Comparison of ENCODE assay signal across 29 cellular contexts in the genomic region with DNA sequence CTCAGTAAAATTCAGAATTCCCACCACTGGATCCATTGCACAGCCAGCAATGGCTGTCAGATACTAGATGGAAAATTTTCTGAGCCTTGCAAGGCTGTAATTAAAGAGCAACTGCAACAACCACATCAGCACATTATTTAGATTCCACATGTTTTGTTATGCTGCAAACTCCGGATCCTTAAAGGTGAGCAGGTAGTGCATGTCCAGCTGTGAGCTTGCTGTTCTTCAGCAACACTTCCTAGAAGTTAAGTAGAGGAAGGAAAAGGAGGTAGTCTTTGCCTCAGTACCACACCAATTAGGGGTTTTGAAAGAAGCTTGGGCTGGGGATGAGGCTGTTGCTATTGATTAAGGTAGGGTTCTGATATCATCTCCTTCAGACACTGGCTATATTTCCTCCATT.
"Had no signal": no experiment of that assay in that cellular context is flagged by ENCODE, and none has a peak within 500 bp of the region (broad histone marks: within the 10 kb centered on the region; RNA-seq: fewer than 3 reads in every experiment).

No MANE protein-coding gene starts in this region.

- H3K27ac ChIP-seq: adrenal gland, body of pancreas, epithelial cell of prostate, esophagus squamous epithelium, gastroesophageal sphincter, heart right ventricle had no signal

- ATAC-seq: activated naive CD8-positive, alpha-beta T cell treated with anti-CD3 and anti-CD28 coated beads, Interleukin-2, amount 50 U/mL, for 24 hours; activated T-cell treated with anti-CD3 and anti-CD28 coated beads, Interleukin-2, amount 50 U/mL, for 4 hours; body of pancreas; gastroesophageal sphincter; heart right ventricle had no signal

- H3K27ac Mint-ChIP-seq: activated CD4-positive, alpha-beta memory T cell treated with anti-CD3 and anti-CD28 coated beads, Interleukin-2, amount 10 ng/mL, durations not matched to agents 7 days and 5 days; activated CD4-positive, alpha-beta T cell treated with anti-CD3 and anti-CD28 coated beads, Interleukin-2, amount 10 ng/mL, durations not matched to agents 7 days and 5 days; activated naive CD4-positive, alpha-beta T cell treated with anti-CD3 and anti-CD28 coated beads for 36 hours; activated naive CD4-positive, alpha-beta T cell treated with anti-CD3 and anti-CD28 coated beads, Interleukin-2, amount 50 U/mL, for 24 hours; activated naive CD8-positive, alpha-beta T cell treated with anti-CD3 and anti-CD28 coated beads for 36 hours; activated naive CD8-positive, alpha-beta T cell treated with anti-CD3 and anti-CD28 coated beads, Interleukin-2, amount 50 U/mL, for 24 hours; activated T-helper 2 cell treated with anti-CD3 and anti-CD28 coated beads, Interferon-gamma antibody, Interleukin-2, Interleukin-4, amounts not matched to agents 10 μg/mL and 5 μg/mL and 100 μg/mL, durations not matched to agents 14 hours and 24 hours and 36 hours had no signal

- H3K9me3 Mint-ChIP-seq: activated naive CD4-positive, alpha-beta T cell treated with anti-CD3 and anti-CD28 coated beads for 36 hours; activated naive CD4-positive, alpha-beta T cell treated with anti-CD3 and anti-CD28 coated beads, Interleukin-2, amount 50 U/mL, for 24 hours; activated naive CD8-positive, alpha-beta T cell treated with anti-CD3 and anti-CD28 coated beads for 36 hours; activated naive CD8-positive, alpha-beta T cell treated with anti-CD3 and anti-CD28 coated beads, Interleukin-2, amount 50 U/mL, for 24 hours; activated T-cell treated with anti-CD3 and anti-CD28 coated beads, Interleukin-2, amount 50 U/mL, for 4 hours; activated T-helper 2 cell treated with anti-CD3 and anti-CD28 coated beads, Interferon-gamma antibody, Interleukin-2, Interleukin-4, amounts not matched to agents 10 μg/mL and 5 μg/mL and 100 μg/mL, durations not matched to agents 14 hours and 24 hours and 36 hours had no signal

- H3K9me3 ChIP-seq: adrenal gland, body of pancreas, esophagus squamous epithelium, gastroesophageal sphincter, heart right ventricle had no signal

- H3K4me1 ChIP-seq: adrenal gland had no signal

- DNase-seq: activated CD4-positive, alpha-beta memory T cell treated with anti-CD3 and anti-CD28 coated beads, Interleukin-2, amount 10 ng/mL, durations not matched to agents 7 days and 5 days; activated CD4-positive, alpha-beta T cell treated with anti-CD3 and anti-CD28 coated beads for 1 hour; activated CD4-positive, alpha-beta T cell treated with anti-CD3 and anti-CD28 coated beads for 4 hours; activated CD4-positive, alpha-beta T cell treated with anti-CD3 and anti-CD28 coated beads, Interleukin-2, amount 10 ng/mL, durations not matched to agents 7 days and 5 days; activated CD4-positive, alpha-beta T cell treated with anti-CD3 and anti-CD28 coated beads, Interleukin-2, amount 50 U/mL, for 4 hours; activated effector memory CD4-positive, alpha-beta T cell treated with anti-CD3 and anti-CD28 coated beads, Interleukin-2, amount 50 U/mL, for 16 hours; activated naive CD4-positive, alpha-beta T cell treated with anti-CD3 and anti-CD28 coated beads for 36 hours; activated naive CD8-positive, alpha-beta T cell treated with anti-CD3 and anti-CD28 coated beads for 36 hours; activated naive CD8-positive, alpha-beta T cell treated with anti-CD3 and anti-CD28 coated beads, Interleukin-2, amount 50 U/mL, for 24 hours; activated T-cell treated with anti-CD3 and anti-CD28 coated beads, Interleukin-2, amount 50 U/mL, for 4 hours; adrenal gland; amygdala; aorta; body of pancreas; caudate nucleus; cortex of kidney; dermis blood vessel endothelial cell; effector CD8-positive, alpha-beta T cell; esophagus squamous epithelium; foreskin melanocyte; heart right ventricle; T-helper 2 cell had no signal

- H3K27me3 Mint-ChIP-seq: activated CD4-positive, alpha-beta memory T cell treated with anti-CD3 and anti-CD28 coated beads, Interleukin-2, amount 10 ng/mL, durations not matched to agents 7 days and 5 days; activated CD4-positive, alpha-beta T cell treated with anti-CD3 and anti-CD28 coated beads, Interleukin-2, amount 10 ng/mL, durations not matched to agents 7 days and 5 days; activated naive CD4-positive, alpha-beta T cell treated with anti-CD3 and anti-CD28 coated beads, Interleukin-2, amount 50 U/mL, for 24 hours; activated naive CD8-positive, alpha-beta T cell treated with anti-CD3 and anti-CD28 coated beads for 36 hours; activated naive CD8-positive, alpha-beta T cell treated with anti-CD3 and anti-CD28 coated beads, Interleukin-2, amount 50 U/mL, for 24 hours had no signal

- FAIRE-seq: colon, endometrium, endothelial cell of umbilical vein had no signal

- H3K27me3 ChIP-seq: adrenal gland, body of pancreas, esophagus squamous epithelium, gastroesophageal sphincter, heart right ventricle had no signal

- H3K36me3 ChIP-seq: adrenal gland had no signal

- H3K4me3 Mint-ChIP-seq: activated CD4-positive, alpha-beta memory T cell treated with anti-CD3 and anti-CD28 coated beads, Interleukin-2, amount 10 ng/mL, durations not matched to agents 7 days and 5 days; activated CD4-positive, alpha-beta T cell treated with anti-CD3 and anti-CD28 coated beads, Interleukin-2, amount 10 ng/mL, durations not matched to agents 7 days and 5 days; activated naive CD4-positive, alpha-beta T cell treated with anti-CD3 and anti-CD28 coated beads for 36 hours; activated naive CD4-positive, alpha-beta T cell treated with anti-CD3 and anti-CD28 coated beads, Interleukin-2, amount 50 U/mL, for 24 hours; activated naive CD8-positive, alpha-beta T cell treated with anti-CD3 and anti-CD28 coated beads for 36 hours; activated naive CD8-positive, alpha-beta T cell treated with anti-CD3 and anti-CD28 coated beads, Interleukin-2, amount 50 U/mL, for 24 hours; activated T-cell treated with anti-CD3 and anti-CD28 coated beads, Interleukin-2, amount 50 U/mL, for 4 hours had no signal

- H3K4me3 ChIP-seq: adrenal gland, body of pancreas, esophagus squamous epithelium, gastroesophageal sphincter, heart right ventricle had no signal
